Comparison of ENCODE assay signal across 1 cellular context in the genomic region with DNA sequence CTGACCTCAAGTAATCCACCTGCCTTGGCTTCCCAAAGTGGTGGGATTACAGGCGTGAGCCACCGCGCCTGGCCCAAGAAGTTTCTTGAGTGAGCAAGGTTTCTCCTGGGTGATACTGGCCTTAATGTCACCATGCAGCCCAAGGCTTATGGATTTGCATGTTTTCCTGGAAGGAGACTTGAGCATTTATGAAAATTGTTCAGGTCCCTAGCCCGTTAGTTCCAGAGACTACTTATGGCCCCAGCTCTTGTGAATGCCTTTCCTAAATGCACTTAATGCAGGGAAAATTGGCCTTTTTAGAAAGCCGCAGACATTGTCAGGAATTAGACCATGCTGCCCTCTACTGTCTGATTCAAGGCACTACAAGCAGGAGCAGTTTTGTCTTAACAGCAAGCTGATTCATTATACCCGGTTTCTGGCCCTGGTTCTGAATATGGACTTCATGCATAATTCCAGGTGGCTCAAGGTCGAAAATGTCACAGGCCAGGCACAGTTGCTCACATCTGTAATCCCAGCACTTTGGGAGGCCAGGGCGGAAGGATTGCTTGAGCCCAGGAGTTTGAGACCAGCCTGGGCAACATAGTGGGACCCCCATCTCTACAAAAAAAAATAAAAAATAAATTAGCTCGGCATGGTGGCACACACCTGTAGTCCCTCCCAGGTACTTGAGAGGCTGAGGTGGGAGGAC.
TF ChIP-seq lines count a peak whose summit lies in the region.

No MANE protein-coding gene starts in this region.

TF ChIP-seq in HepG2, 621 proteins besides CTCF, POLR2A, EP300 and RAD21 (continued from another document and continues in another):
- TF ChIP-seq, protein P1, sequence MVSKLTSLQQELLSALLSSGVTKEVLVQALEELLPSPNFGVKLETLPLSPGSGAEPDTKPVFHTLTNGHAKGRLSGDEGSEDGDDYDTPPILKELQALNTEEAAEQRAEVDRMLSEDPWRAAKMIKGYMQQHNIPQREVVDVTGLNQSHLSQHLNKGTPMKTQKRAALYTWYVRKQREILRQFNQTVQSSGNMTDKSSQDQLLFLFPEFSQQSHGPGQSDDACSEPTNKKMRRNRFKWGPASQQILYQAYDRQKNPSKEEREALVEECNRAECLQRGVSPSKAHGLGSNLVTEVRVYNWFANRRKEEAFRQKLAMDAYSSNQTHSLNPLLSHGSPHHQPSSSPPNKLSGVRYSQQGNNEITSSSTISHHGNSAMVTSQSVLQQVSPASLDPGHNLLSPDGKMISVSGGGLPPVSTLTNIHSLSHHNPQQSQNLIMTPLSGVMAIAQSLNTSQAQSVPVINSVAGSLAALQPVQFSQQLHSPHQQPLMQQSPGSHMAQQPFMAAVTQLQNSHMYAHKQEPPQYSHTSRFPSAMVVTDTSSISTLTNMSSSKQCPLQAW (CRISPR knock-in tag; IDR thresholded peaks at IDR 0.05), result peak; percentile 79
- TF ChIP-seq ZFX (CRISPR knock-in tag; IDR thresholded peaks at IDR 0.05; ENCODE audit: low read depth) (peak; percentile 13; the same call in 1 of the 2 replicates), SIX4 (CRISPR knock-in tag; IDR thresholded peaks at IDR 0.05) (no peak), SMAD3 (CRISPR knock-in tag; IDR thresholded peaks at IDR 0.05) (peak; percentile 78; the same call in 1 of the 2 replicates), GATAD2A (CRISPR knock-in tag; IDR thresholded peaks at IDR 0.05) (peak; percentile 46; the same call in 1 of the 2 replicates), ZNF572 (CRISPR knock-in tag; IDR thresholded peaks at IDR 0.05) (0 out of 2 replicates have a peak, but pooled peaks have one; percentile 34), TAF1 (CRISPR knock-in tag; IDR thresholded peaks at IDR 0.05) (peak; percentile 24; the same call in 1 of the 2 replicates), LCORL (IDR thresholded peaks at IDR 0.05) (no peak), LCORL (CRISPR knock-in tag; IDR thresholded peaks at IDR 0.05) (0 out of 2 replicates have a peak, but pooled peaks have one; percentile 43), SP4 (CRISPR knock-in tag; IDR thresholded peaks at IDR 0.05) (0 out of 2 replicates have a peak, but pooled peaks have one; percentile 29), KMT2B (CRISPR knock-in tag; IDR thresholded peaks at IDR 0.05) (peak; percentile 53; the same call in 1 of the 2 replicates), NCOA2 (CRISPR knock-in tag; IDR thresholded peaks at IDR 0.05) (peak; percentile 21; the same call in 1 of the 2 replicates), CBFB (CRISPR knock-in tag; IDR thresholded peaks at IDR 0.05) (peak; percentile 70; the same call in 1 of the 2 replicates), KLF11 (CRISPR knock-in tag; IDR thresholded peaks at IDR 0.05) (0 out of 2 replicates have a peak, but pooled peaks have one; percentile 69), SOX5 (CRISPR knock-in tag; IDR thresholded peaks at IDR 0.05; ENCODE audit: borderline replicate concordance) (peak; percentile 52), ZKSCAN8 (CRISPR knock-in tag; IDR thresholded peaks at IDR 0.05; ENCODE audit: borderline replicate concordance) (no peak), SALL1 (CRISPR knock-in tag; IDR thresholded peaks at IDR 0.05) (0 out of 2 replicates have a peak, but pooled peaks have one; percentile 41), ZNF788 (CRISPR knock-in tag; IDR thresholded peaks at IDR 0.05; ENCODE audit: borderline replicate concordance) (peak; percentile 54; the same call in 1 of the 2 replicates), MXD4 (CRISPR knock-in tag; IDR thresholded peaks at IDR 0.05) (peak; percentile 55; the same call in 1 of the 2 replicates), SATB2 (CRISPR knock-in tag; IDR thresholded peaks at IDR 0.05) (no peak), THAP11 (CRISPR knock-in tag; IDR thresholded peaks at IDR 0.05) (peak; percentile 66; the same call in 1 of the 2 replicates), FOXK1 (CRISPR knock-in tag; IDR thresholded peaks at IDR 0.05; ENCODE audit: borderline replicate concordance, low read depth) (peak; percentile 61; the same call in 1 of the 2 replicates), ZNF709 (CRISPR knock-in tag; IDR thresholded peaks at IDR 0.05) (peak; percentile 67; the same call in 1 of the 2 replicates), ZNF124 (CRISPR knock-in tag; IDR thresholded peaks at IDR 0.05) (peak; percentile 91), ZNF724P (CRISPR knock-in tag; IDR thresholded peaks at IDR 0.05; ENCODE audit: borderline replicate concordance) (peak; percentile 62; the same call in 1 of the 2 replicates), ZNF660 (CRISPR knock-in tag; IDR thresholded peaks at IDR 0.05; ENCODE audit: borderline replicate concordance, low read depth) (no peak), HES4 (CRISPR knock-in tag; IDR thresholded peaks at IDR 0.05; ENCODE audit: borderline replicate concordance) (0 out of 2 replicates have a peak, but pooled peaks have one; percentile 46), KAT8 (CRISPR knock-in tag; IDR thresholded peaks at IDR 0.05) (peak; percentile 43; the same call in 1 of the 2 replicates), FOXA3 (CRISPR knock-in tag; IDR thresholded peaks at IDR 0.05) (peak; percentile 35; the same call in 1 of the 2 replicates), ELF3 (CRISPR knock-in tag; IDR thresholded peaks at IDR 0.05) (peak; percentile 69), RXRB (CRISPR knock-in tag; IDR thresholded peaks at IDR 0.05; ENCODE audit: borderline replicate concordance) (peak; percentile 74; the same call in 1 of the 2 replicates), NFE2L2 (IDR thresholded peaks at IDR 0.05; ENCODE audit: low read length) (peak; percentile 22; the same call in 1 of the 2 replicates), EED (CRISPR knock-in tag; IDR thresholded peaks at IDR 0.05) (0 out of 2 replicates have a peak, but pooled peaks have one; percentile 67), SIN3A (IDR thresholded peaks at IDR 0.05; ENCODE audit: borderline replicate concordance, low read depth, low read length) (no peak), BCL6 (CRISPR knock-in tag; IDR thresholded peaks at IDR 0.05) (peak; percentile 52), NRL (CRISPR knock-in tag; IDR thresholded peaks at IDR 0.05; ENCODE audit: borderline replicate concordance) (no peak), SMAD9 (CRISPR knock-in tag; IDR thresholded peaks at IDR 0.05) (0 out of 2 replicates have a peak, but pooled peaks have one; percentile 59), ERF (CRISPR knock-in tag; IDR thresholded peaks at IDR 0.05) (peak; percentile 77)
- TF ChIP-seq, protein P2, sequence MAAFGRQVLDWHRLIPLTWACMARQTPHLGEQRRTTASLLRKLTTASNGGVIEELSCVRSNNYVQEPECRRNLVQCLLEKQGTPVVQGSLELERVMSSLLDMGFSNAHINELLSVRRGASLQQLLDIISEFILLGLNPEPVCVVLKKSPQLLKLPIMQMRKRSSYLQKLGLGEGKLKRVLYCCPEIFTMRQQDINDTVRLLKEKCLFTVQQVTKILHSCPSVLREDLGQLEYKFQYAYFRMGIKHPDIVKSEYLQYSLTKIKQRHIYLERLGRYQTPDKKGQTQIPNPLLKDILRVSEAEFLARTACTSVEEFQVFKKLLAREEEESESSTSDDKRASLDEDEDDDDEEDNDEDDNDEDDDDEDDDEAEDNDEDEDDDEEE (CRISPR knock-in tag; IDR thresholded peaks at IDR 0.05), result peak; percentile 73; the same call in 1 of the 2 replicates
- TF ChIP-seq, protein P3, sequence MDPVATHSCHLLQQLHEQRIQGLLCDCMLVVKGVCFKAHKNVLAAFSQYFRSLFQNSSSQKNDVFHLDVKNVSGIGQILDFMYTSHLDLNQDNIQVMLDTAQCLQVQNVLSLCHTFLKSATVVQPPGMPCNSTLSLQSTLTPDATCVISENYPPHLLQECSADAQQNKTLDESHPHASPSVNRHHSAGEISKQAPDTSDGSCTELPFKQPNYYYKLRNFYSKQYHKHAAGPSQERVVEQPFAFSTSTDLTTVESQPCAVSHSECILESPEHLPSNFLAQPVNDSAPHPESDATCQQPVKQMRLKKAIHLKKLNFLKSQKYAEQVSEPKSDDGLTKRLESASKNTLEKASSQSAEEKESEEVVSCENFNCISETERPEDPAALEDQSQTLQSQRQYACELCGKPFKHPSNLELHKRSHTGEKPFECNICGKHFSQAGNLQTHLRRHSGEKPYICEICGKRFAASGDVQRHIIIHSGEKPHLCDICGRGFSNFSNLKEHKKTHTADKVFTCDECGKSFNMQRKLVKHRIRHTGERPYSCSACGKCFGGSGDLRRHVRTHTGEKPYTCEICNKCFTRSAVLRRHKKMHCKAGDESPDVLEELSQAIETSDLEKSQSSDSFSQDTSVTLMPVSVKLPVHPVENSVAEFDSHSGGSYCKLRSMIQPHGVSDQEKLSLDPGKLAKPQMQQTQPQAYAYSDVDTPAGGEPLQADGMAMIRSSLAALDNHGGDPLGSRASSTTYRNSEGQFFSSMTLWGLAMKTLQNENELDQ (CRISPR knock-in tag; IDR thresholded peaks at IDR 0.05; ENCODE audit: borderline replicate concordance), result peak; percentile 66; the same call in 1 of the 2 replicates
- TF ChIP-seq, protein P4, sequence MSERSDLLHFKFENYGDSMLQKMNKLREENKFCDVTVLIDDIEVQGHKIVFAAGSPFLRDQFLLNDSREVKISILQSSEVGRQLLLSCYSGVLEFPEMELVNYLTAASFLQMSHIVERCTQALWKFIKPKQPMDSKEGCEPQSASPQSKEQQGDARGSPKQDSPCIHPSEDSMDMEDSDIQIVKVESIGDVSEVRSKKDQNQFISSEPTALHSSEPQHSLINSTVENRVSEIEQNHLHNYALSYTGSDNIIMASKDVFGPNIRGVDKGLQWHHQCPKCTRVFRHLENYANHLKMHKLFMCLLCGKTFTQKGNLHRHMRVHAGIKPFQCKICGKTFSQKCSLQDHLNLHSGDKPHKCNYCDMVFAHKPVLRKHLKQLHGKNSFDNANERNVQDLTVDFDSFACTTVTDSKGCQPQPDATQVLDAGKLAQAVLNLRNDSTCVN (CRISPR knock-in tag; IDR thresholded peaks at IDR 0.05; ENCODE audit: borderline replicate concordance), result peak; percentile 61; the same call in 1 of the 2 replicates
- TF ChIP-seq, protein P5, sequence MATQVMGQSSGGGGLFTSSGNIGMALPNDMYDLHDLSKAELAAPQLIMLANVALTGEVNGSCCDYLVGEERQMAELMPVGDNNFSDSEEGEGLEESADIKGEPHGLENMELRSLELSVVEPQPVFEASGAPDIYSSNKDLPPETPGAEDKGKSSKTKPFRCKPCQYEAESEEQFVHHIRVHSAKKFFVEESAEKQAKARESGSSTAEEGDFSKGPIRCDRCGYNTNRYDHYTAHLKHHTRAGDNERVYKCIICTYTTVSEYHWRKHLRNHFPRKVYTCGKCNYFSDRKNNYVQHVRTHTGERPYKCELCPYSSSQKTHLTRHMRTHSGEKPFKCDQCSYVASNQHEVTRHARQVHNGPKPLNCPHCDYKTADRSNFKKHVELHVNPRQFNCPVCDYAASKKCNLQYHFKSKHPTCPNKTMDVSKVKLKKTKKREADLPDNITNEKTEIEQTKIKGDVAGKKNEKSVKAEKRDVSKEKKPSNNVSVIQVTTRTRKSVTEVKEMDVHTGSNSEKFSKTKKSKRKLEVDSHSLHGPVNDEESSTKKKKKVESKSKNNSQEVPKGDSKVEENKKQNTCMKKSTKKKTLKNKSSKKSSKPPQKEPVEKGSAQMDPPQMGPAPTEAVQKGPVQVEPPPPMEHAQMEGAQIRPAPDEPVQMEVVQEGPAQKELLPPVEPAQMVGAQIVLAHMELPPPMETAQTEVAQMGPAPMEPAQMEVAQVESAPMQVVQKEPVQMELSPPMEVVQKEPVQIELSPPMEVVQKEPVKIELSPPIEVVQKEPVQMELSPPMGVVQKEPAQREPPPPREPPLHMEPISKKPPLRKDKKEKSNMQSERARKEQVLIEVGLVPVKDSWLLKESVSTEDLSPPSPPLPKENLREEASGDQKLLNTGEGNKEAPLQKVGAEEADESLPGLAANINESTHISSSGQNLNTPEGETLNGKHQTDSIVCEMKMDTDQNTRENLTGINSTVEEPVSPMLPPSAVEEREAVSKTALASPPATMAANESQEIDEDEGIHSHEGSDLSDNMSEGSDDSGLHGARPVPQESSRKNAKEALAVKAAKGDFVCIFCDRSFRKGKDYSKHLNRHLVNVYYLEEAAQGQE (IDR thresholded peaks at IDR 0.05; ENCODE audit: borderline replicate concordance in 1 of 2, low read depth in 1 of 2, low read length in 2 of 2), result 0 out of 4 replicates have a peak, but pooled peaks of 1 of the 2 experiments have one; percentile 53
- TF ChIP-seq, protein P6, sequence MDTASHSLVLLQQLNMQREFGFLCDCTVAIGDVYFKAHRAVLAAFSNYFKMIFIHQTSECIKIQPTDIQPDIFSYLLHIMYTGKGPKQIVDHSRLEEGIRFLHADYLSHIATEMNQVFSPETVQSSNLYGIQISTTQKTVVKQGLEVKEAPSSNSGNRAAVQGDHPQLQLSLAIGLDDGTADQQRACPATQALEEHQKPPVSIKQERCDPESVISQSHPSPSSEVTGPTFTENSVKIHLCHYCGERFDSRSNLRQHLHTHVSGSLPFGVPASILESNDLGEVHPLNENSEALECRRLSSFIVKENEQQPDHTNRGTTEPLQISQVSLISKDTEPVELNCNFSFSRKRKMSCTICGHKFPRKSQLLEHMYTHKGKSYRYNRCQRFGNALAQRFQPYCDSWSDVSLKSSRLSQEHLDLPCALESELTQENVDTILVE (CRISPR knock-in tag; IDR thresholded peaks at IDR 0.05), result peak; percentile 88; the same call in 1 of the 2 replicates
- TF ChIP-seq, protein P7, sequence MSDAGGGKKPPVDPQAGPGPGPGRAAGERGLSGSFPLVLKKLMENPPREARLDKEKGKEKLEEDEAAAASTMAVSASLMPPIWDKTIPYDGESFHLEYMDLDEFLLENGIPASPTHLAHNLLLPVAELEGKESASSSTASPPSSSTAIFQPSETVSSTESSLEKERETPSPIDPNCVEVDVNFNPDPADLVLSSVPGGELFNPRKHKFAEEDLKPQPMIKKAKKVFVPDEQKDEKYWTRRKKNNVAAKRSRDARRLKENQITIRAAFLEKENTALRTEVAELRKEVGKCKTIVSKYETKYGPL (CRISPR knock-in tag; IDR thresholded peaks at IDR 0.05), result no peak
